ENCODE assay signal across 14 cellular contexts in genomic region chrX:94633237-94633636, GRCh38.
DNase-seq lines count a peak whose midpoint lies in the region; ATAC-seq and TF ChIP-seq lines count a peak whose summit lies in the region.
"Had no signal": no experiment of that assay in that cellular context is flagged by ENCODE, and none has a peak within 500 bp of the region (broad histone marks: within the 10 kb centered on the region; RNA-seq: fewer than 3 reads in every experiment).

No MANE protein-coding gene starts in this region.

- H2AFZ ChIP-seq in GM23338: no peak overlapping the region
- no peak overlapping the region for H2AFZ ChIP-seq in mammary epithelial cell (ENCODE audit: low read depth, low read length)
- no peak overlapping the region for H2AFZ ChIP-seq in neural cell (ENCODE audit: low read depth, low read length)

- no peak for TF ChIP-seq EP300 in neural cell (conservative IDR thresholded peaks at IDR 0.05; ENCODE audit: poor library complexity, severe bottlenecking)

- H3K27ac Mint-ChIP-seq in GM23338 (no peak overlapping the region), HFFc6 (no peak overlapping the region)
- H3K27ac Mint-ChIP-seq: B cell; CD8-positive, alpha-beta T cell had no signal

- TF ChIP-seq RAD21 in neural cell (conservative IDR thresholded peaks at IDR 0.05): peak; percentile 39

- no peak overlapping the region for H3K4me2 ChIP-seq in GM23338
- H3K4me2 ChIP-seq in mammary epithelial cell (ENCODE audit: insufficient read depth, low read depth, low read length): no peak overlapping the region
- H3K4me2 ChIP-seq in neural cell (ENCODE audit: low read length): no peak overlapping the region

- no peak for ATAC-seq in GM23338
- ATAC-seq: CD8-positive, alpha-beta T cell had no signal

- TF ChIP-seq CTCF in GM23338 (conservative IDR thresholded peaks at IDR 0.05; ENCODE audit: low read depth in 2 of 2): peak in 1 of 2 experiments; percentile 40; a peak in 3 of 4 replicates
- peak; percentile 3 to 38 for TF ChIP-seq CTCF in mammary epithelial cell (conservative IDR thresholded peaks at IDR 0.05 in 1 of 2, IDR thresholded peaks at IDR 0.05 in 1 of 2; ENCODE audit: extremely low read depth in 1 of 2, insufficient read depth in 1 of 2, low read depth in 1 of 2, low read length in 2 of 2)
- no peak for TF ChIP-seq CTCF in neural cell (IDR thresholded peaks at IDR 0.05; ENCODE audit: poor library complexity, severe bottlenecking)
- TF ChIP-seq CTCF in HFFc6 (IDR thresholded peaks at IDR 0.05): no peak

- CTCF ChIA-PET in mammary epithelial cell (lab: Charles Lee; ENCODE audit: low non-redundant PET): interaction anchor here (0.6 kb wide), 1 partner anchor 556 kb away, joined by 7 read pairs; no protein-coding TSS in a partner anchor

- H3K9ac ChIP-seq in mammary epithelial cell (ENCODE audit: insufficient read depth, low read length) (no peak overlapping the region), neural cell (ENCODE audit: low read length) (no peak overlapping the region)

- H3K9me3 ChIP-seq in mammary epithelial cell (replicated peaks; ENCODE audit: insufficient read depth, low read length): peaks cover 7% of the 10 kb centered on the region
- H3K9me3 ChIP-seq in neural cell (ENCODE audit: low read length): no peaks in the 10 kb centered on the region

- H3K4me1 Mint-ChIP-seq in GM23338: peaks cover 2% of the 10 kb centered on the region; the same call in 2 of the 3 replicates
- no peaks in the 10 kb centered on the region for H3K4me1 Mint-ChIP-seq in HFFc6 (ENCODE audit: low read depth)
- H3K4me1 Mint-ChIP-seq: B cell had no signal

- peaks cover 10% of the 10 kb centered on the region for H3K4me1 ChIP-seq in GM23338 (ENCODE audit: insufficient read depth)
- H3K4me1 ChIP-seq in mammary epithelial cell (ENCODE audit: insufficient read depth, low read length): no peaks in the 10 kb centered on the region

- H3K4me3 ChIP-seq in GM23338 (no peak overlapping the region), mammary epithelial cell (replicated peaks in 1 of 3; ENCODE audit: insufficient read depth in 1 of 3, low read depth in 2 of 3, low read length in 3 of 3) (no peak overlapping the region), neural cell (ENCODE audit: low read length) (no peak overlapping the region)

- in situ Hi-C loops in mammary epithelial cell (cut with MboI; ENCODE audit: low sequenced_read_pairs in 2 of 2): loop anchor here in 1 of 2 donors (25.0 kb wide), 1 partner anchor 771 kb away; no protein-coding TSS in a partner anchor

- H3K4me3 Mint-ChIP-seq in GM23338 (no peak overlapping the region), HFFc6 (no peak overlapping the region)
- H3K4me3 Mint-ChIP-seq: B cell; CD8-positive, alpha-beta T cell had no signal

- H3K9me3 Mint-ChIP-seq in GM23338 (peaks cover 47% of the 10 kb centered on the region), HFFc6 (peaks cover 11% of the 10 kb centered on the region)

- H3K9me2 ChIP-seq in GM23338 (ENCODE audit: insufficient read depth) (no peaks in the 10 kb centered on the region), neural cell (ENCODE audit: insufficient read depth, low read length) (no peaks in the 10 kb centered on the region)

- no peaks in the 10 kb centered on the region for H3F3A ChIP-seq in GM23338 (replicated peaks; ENCODE audit: low read depth)
- H3F3A ChIP-seq in neural cell (ENCODE audit: insufficient read depth, low read length, poor library complexity, severe bottlenecking): no peaks in the 10 kb centered on the region

- intact Hi-C loops in mammary epithelial cell (cut with micrococcal nuclease): no loop called here

- no peaks in the 10 kb centered on the region for H3K27me3 ChIP-seq in GM23338 (ENCODE audit: insufficient read depth)
- H3K27me3 ChIP-seq in mammary epithelial cell (ENCODE audit: insufficient read depth, low read length): no peaks in the 10 kb centered on the region
- H3K27me3 ChIP-seq in neural cell (ENCODE audit: insufficient read depth, low read depth, low read length): no peaks in the 10 kb centered on the region

- H3K79me2 ChIP-seq in GM23338 (replicated peaks; ENCODE audit: insufficient read depth): peaks cover 6% of the 10 kb centered on the region; the same call in 1 of the 2 replicates
- no peaks in the 10 kb centered on the region for H3K79me2 ChIP-seq in mammary epithelial cell (ENCODE audit: insufficient read depth, low read length)
- H3K79me2 ChIP-seq in neural cell (replicated peaks; ENCODE audit: insufficient read depth, low read length): no peaks in the 10 kb centered on the region

- BruUV-seq in mammary epithelial cell (replicated peaks; lab: Mats Ljungman, UMichigan): no TSS peak

- DNase-seq in GM23338 (ENCODE audit: low spot score): peak; percentile 14
- DNase-seq in NCI-H2081 treated with DMSO at 0.1 percent for 48 hours (lab: John Stamatoyannopoulos, UW): peak; percentile 8
- no peak for DNase-seq in mammary epithelial cell
- DNase-seq in HFFc6: no peak
- DNase-seq in NCI-H1436 (lab: John Stamatoyannopoulos, UW): no peak
- DNase-seq in stimulated activated CD8-positive, alpha-beta memory T cell treated with anti-CD3 and anti-CD28 coated beads, Interleukin-4, amount 100 ng/mL, for 48 hours: no peak
- DNase-seq: CD8-positive, alpha-beta T cell; EL; H7; NCI-H1694 treated with DMSO at 0.1 percent for 48 hours; NCI-H524 treated with DMSO at 0.1 percent for 48 hours; T-helper 1 cell had no signal

- H3K36me3 Mint-ChIP-seq in GM23338 (ENCODE audit: low read depth): peaks cover 60% of the 10 kb centered on the region
- H3K36me3 Mint-ChIP-seq in HFFc6 (ENCODE audit: low read depth): no peaks in the 10 kb centered on the region
- H3K36me3 Mint-ChIP-seq: CD8-positive, alpha-beta T cell had no signal

- H4K20me1 ChIP-seq in GM23338 (replicated peaks; ENCODE audit: insufficient read depth): no peaks in the 10 kb centered on the region
- no peaks in the 10 kb centered on the region for H4K20me1 ChIP-seq in mammary epithelial cell (ENCODE audit: insufficient read depth, low read length)
- no peaks in the 10 kb centered on the region for H4K20me1 ChIP-seq in neural cell (ENCODE audit: insufficient read depth)

- H3K27me3 Mint-ChIP-seq in GM23338 (ENCODE audit: insufficient read depth, low read depth, poor library complexity): peaks cover 3% of the 10 kb centered on the region
- no peaks in the 10 kb centered on the region for H3K27me3 Mint-ChIP-seq in HFFc6 (ENCODE audit: insufficient read depth)
- H3K27me3 Mint-ChIP-seq: B cell had no signal

- H3K27ac ChIP-seq in GM23338 (ENCODE audit: low read depth): no peak overlapping the region
- no peak overlapping the region for H3K27ac ChIP-seq in mammary epithelial cell (ENCODE audit: insufficient read depth, low read depth, low read length)
- H3K27ac ChIP-seq in neural cell (ENCODE audit: low read length): no peak overlapping the region

- dilution Hi-C loops in mammary epithelial cell (cut with HindIII; ENCODE audit: low sequenced_read_pairs): no loop called here

- peaks cover 16% of the 10 kb centered on the region for H3K36me3 ChIP-seq in GM23338 (ENCODE audit: insufficient read depth)
- no peaks in the 10 kb centered on the region for H3K36me3 ChIP-seq in mammary epithelial cell (ENCODE audit: insufficient read depth, low read length)
- H3K36me3 ChIP-seq in neural cell (ENCODE audit: insufficient read depth, low read length): no peaks in the 10 kb centered on the region

TF ChIP-seq in neural cell, 6 proteins besides CTCF, POLR2A, EP300 and RAD21:
- no peak for TF ChIP-seq POLR2AphosphoS5 (IDR thresholded peaks at IDR 0.05)
- TF ChIP-seq REST (IDR thresholded peaks at IDR 0.05; ENCODE audit: borderline replicate concordance): no peak
- no peak for TF ChIP-seq MXI1 (conservative IDR thresholded peaks at IDR 0.05; ENCODE audit: poor library complexity, severe bottlenecking)
- TF ChIP-seq SMC3 (conservative IDR thresholded peaks at IDR 0.05; ENCODE audit: poor library complexity): no peak
- TF ChIP-seq TAF1 (IDR thresholded peaks at IDR 0.05; ENCODE audit: low read depth): no peak
- TF ChIP-seq EZH2 (IDR thresholded peaks at IDR 0.05; ENCODE audit: borderline replicate concordance, insufficient read depth, low read length, poor library complexity, severe bottlenecking): no peak
TF ChIP-seq in neural cell: peak in this region for 0.

Comparison
In these comparisons a context has a peak if more than half of its experiments do, and no peak if none do; other contexts are left out.
1. DNase-seq: peak in GM23338 (single experiment) and NCI-H2081 treated with DMSO at 0.1 percent for 48 hours (single experiment); none in mammary epithelial cell (single experiment), HFFc6 (single experiment), NCI-H1436 (single experiment) and stimulated activated CD8-positive, alpha-beta memory T cell treated with anti-CD3 and anti-CD28 coated beads, Interleukin-4, amount 100 ng/mL, for 48 hours (single experiment).
2. CTCF ChIP-seq: peak in mammary epithelial cell (2 of 2); none in neural cell (single experiment) and HFFc6 (single experiment).